Comparison of ENCODE assay signal across 22 cellular contexts in the genomic region with DNA sequence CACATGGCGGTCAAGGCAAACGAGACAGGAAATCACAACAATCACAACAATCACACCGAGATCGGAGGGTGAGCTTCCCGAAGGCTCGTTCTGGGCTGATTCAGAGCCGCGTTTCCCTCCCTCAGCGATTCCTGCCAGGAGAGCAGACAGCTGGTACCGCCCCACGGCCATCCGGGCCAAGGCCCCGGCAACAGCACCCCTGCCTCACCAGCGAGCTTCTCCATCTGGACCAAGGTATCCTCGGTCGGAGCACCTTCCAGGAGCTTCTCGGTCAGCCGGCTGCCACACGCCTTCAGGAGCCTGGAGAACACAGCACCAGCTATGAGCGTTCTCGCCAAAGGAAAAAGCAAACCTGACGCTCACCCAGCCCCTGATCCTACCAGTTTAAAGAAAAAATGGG. TPM values are rescaled to one million over a fixed set of nuclear protein-coding genes. Genes with fewer than 3 reads are reported as not detected.
"Had no signal": no experiment of that assay in that cellular context is flagged by ENCODE, and none has a peak within 500 bp of the region (broad histone marks: within the 10 kb centered on the region; RNA-seq: fewer than 3 reads in every experiment).

No MANE protein-coding gene starts in this region.

- H3K4me1 ChIP-seq: breast epithelium had no signal

- H3K27ac Mint-ChIP-seq: activated CD4-positive, alpha-beta memory T cell treated with anti-CD3 and anti-CD28 coated beads for 36 hours; activated CD4-positive, alpha-beta T cell treated with anti-CD3 and anti-CD28 coated beads, Interleukin-2, amount 10 ng/mL, durations not matched to agents 7 days and 5 days; activated T-cell treated with anti-CD3 and anti-CD28 coated beads, Interleukin-2, amount 50 U/mL, for 72 hours; activated T-helper 2 cell treated with anti-CD3 and anti-CD28 coated beads, Interferon-gamma antibody, Interleukin-2, Interleukin-4, amounts not matched to agents 10 μg/mL and 5 μg/mL and 100 μg/mL, durations not matched to agents 14 hours and 24 hours and 36 hours; T-helper 17 cell had no signal

- H3K4me3 Mint-ChIP-seq: activated CD4-positive, alpha-beta memory T cell treated with anti-CD3 and anti-CD28 coated beads for 36 hours; activated CD4-positive, alpha-beta T cell treated with anti-CD3 and anti-CD28 coated beads, Interleukin-2, amount 10 ng/mL, durations not matched to agents 7 days and 5 days; activated T-cell treated with anti-CD3 and anti-CD28 coated beads, Interleukin-2, amount 50 U/mL, for 72 hours; T-helper 17 cell had no signal

- ATAC-seq: activated T-cell treated with anti-CD3 and anti-CD28 coated beads, Interleukin-2, amount 50 U/mL, for 72 hours; T-helper 17 cell had no signal

- H3K4me3 ChIP-seq: breast epithelium, PC-9 had no signal

- H3K4me1 Mint-ChIP-seq: activated CD4-positive, alpha-beta T cell treated with anti-CD3 and anti-CD28 coated beads, Interleukin-2, amount 10 ng/mL, durations not matched to agents 7 days and 5 days had no signal

- H3K27ac ChIP-seq: breast epithelium, PC-9 had no signal

- DNase-seq: activated CD4-positive, alpha-beta memory T cell treated with anti-CD3 and anti-CD28 coated beads for 36 hours; activated CD4-positive, alpha-beta T cell treated with anti-CD3 and anti-CD28 coated beads, Interleukin-2, amount 10 ng/mL, durations not matched to agents 7 days and 5 days; activated CD4-positive, CD25-positive, alpha-beta regulatory T cell; activated CD8-positive, alpha-beta memory T cell treated with anti-CD3 and anti-CD28 coated beads for 24 hours; activated gamma-delta T cell treated with Interleukin-2 at 50 U/mL for 16 hours; activated naive CD4-positive, alpha-beta T cell treated with anti-CD3 and anti-CD28 coated beads, Interleukin-2, amount 50 U/mL, for 16 hours; activated T-cell treated with anti-CD3 and anti-CD28 coated beads, Interleukin-2, amount 50 U/mL, for 72 hours; aorta; KG1; NCI-H1048; NCI-H187 treated with DMSO at 0.1 percent for 48 hours; NCI-H2081 treated with DMSO at 0.1 percent for 48 hours; NCI-H446; NCI-H524 treated with DMSO at 0.1 percent for 48 hours; NCI-H748 treated with DMSO at 0.1 percent for 48 hours; PC-9; SIG-M5; T-helper 17 cell; T1000 had no signal

- H3K9me3 Mint-ChIP-seq: activated CD4-positive, alpha-beta memory T cell treated with anti-CD3 and anti-CD28 coated beads for 36 hours; activated CD4-positive, alpha-beta T cell treated with anti-CD3 and anti-CD28 coated beads, Interleukin-2, amount 10 ng/mL, durations not matched to agents 7 days and 5 days; activated T-cell treated with anti-CD3 and anti-CD28 coated beads, Interleukin-2, amount 50 U/mL, for 72 hours; activated T-helper 2 cell treated with anti-CD3 and anti-CD28 coated beads, Interferon-gamma antibody, Interleukin-2, Interleukin-4, amounts not matched to agents 10 μg/mL and 5 μg/mL and 100 μg/mL, durations not matched to agents 14 hours and 24 hours and 36 hours had no signal

- H3K9me3 ChIP-seq: breast epithelium had no signal

- H3K27me3 Mint-ChIP-seq: activated CD4-positive, alpha-beta memory T cell treated with anti-CD3 and anti-CD28 coated beads for 36 hours; activated CD4-positive, alpha-beta T cell treated with anti-CD3 and anti-CD28 coated beads, Interleukin-2, amount 10 ng/mL, durations not matched to agents 7 days and 5 days; T-helper 17 cell had no signal

- H3K27me3 ChIP-seq: breast epithelium had no signal

RNA-seq across cellular contexts. Expression of a gene that starts 15.2 kb away (rescaled TPM):
- total RNA-seq: M059J had no signal
